Comparison of ENCODE assay signal across 31 cellular contexts in genomic region chr17:66863820-66864219, GRCh38. TPM values are rescaled to one million over a fixed set of nuclear protein-coding genes. Genes with fewer than 3 reads are reported as not detected.
"Had no signal": no experiment of that assay in that cellular context is flagged by ENCODE, and none has a peak within 500 bp of the region (broad histone marks: within the 10 kb centered on the region; RNA-seq: fewer than 3 reads in every experiment).

No MANE protein-coding gene starts in this region.

- H3K4me1 Mint-ChIP-seq: stimulated activated effector memory CD8-positive, alpha-beta T cell treated with anti-CD3 and anti-CD28 coated beads, Interleukin-12 subunit alpha, Interleukin-12 subunit beta, amount 100 ng/mL, for 72 hours; stimulated activated memory B cell treated with anti-CD40 and anti-IgM and Interleukin-4, amounts not matched to agents 10 μg/mL and 1 μg/mL and 100 μg/mL, for 72 hours; stimulated activated naive B cell treated with anti-CD40 and anti-IgM and Interleukin-4, amounts not matched to agents 10 μg/mL and 1 μg/mL and 100 μg/mL, for 72 hours; stimulated activated naive CD8-positive, alpha-beta T cell treated with anti-CD3 and anti-CD28 coated beads, Interleukin-15, amount 100 ng/mL, for 72 hours had no signal

- H3K9me3 Mint-ChIP-seq: stimulated activated effector memory CD8-positive, alpha-beta T cell treated with anti-CD3 and anti-CD28 coated beads, Interleukin-12 subunit alpha, Interleukin-12 subunit beta, amount 100 ng/mL, for 72 hours; type B pancreatic cell had no signal

- H3K27ac Mint-ChIP-seq: stimulated activated effector memory CD8-positive, alpha-beta T cell treated with anti-CD3 and anti-CD28 coated beads, Interleukin-12 subunit alpha, Interleukin-12 subunit beta, amount 100 ng/mL, for 72 hours; stimulated activated memory B cell treated with anti-CD40 and anti-IgM and Interleukin-4, amounts not matched to agents 10 μg/mL and 1 μg/mL and 100 μg/mL, for 72 hours; stimulated activated naive B cell treated with anti-CD40 and anti-IgM and Interleukin-4, amounts not matched to agents 10 μg/mL and 1 μg/mL and 100 μg/mL, for 72 hours; stimulated activated naive CD8-positive, alpha-beta T cell treated with anti-CD3 and anti-CD28 coated beads, Interleukin-15, amount 100 ng/mL, for 72 hours; stimulated activated naive CD8-positive, alpha-beta T cell treated with anti-CD3 and anti-CD28 coated beads, Interleukin-15, Interleukin-2, amounts not matched to agents 100 ng/mL and 50 ng/mL, for 24 hours; type B pancreatic cell had no signal

- H3K4me1 ChIP-seq: stomach, suprapubic skin, testis, thyroid gland, tibial artery, tibial nerve, transverse colon, upper lobe of left lung, upper lobe of right lung, uterus, vagina had no signal

- DNase-seq: stimulated activated CD4-positive, alpha-beta T cell treated with anti-CD3 and anti-CD28 coated beads, Interleukin-2, amount 100 ng/mL, for 48 hours; stimulated activated CD4-positive, alpha-beta T cell treated with anti-CD3 and anti-CD28 coated beads, Interleukin-4, amount 100 ng/mL, for 1 hour; stimulated activated CD4-positive, alpha-beta T cell treated with anti-CD3 and anti-CD28 coated beads, Interleukin-4, amount 100 ng/mL, for 24 hours; stimulated activated CD4-positive, alpha-beta T cell treated with anti-CD3 and anti-CD28 coated beads, Interleukin-4, amount 100 ng/mL, for 4 hours; stimulated activated CD8-positive, alpha-beta memory T cell treated with anti-CD3 and anti-CD28 coated beads, Interleukin-4, amount 100 ng/mL, for 48 hours; stimulated activated naive B cell treated with anti-CD40 and anti-IgM and Interleukin-4, amounts not matched to agents 10 μg/mL and 1 μg/mL and 100 μg/mL, for 72 hours; stimulated activated naive CD4-positive, alpha-beta T cell; stimulated activated naive CD4-positive, alpha-beta T cell treated with Interleukin-2 at 50 U/mL for 16 hours; stimulated activated naive CD8-positive, alpha-beta T cell treated with anti-CD3 and anti-CD28 coated beads, Interleukin-15, amount 100 ng/mL, for 72 hours; stimulated activated naive CD8-positive, alpha-beta T cell treated with anti-CD3 and anti-CD28 coated beads, Interleukin-15, Interleukin-2, amounts not matched to agents 100 U/mL and 50 U/mL, for 24 hours; stomach; substantia nigra; testis; thyroid gland; tibial artery; transverse colon; trophoblast cell; upper lobe of left lung; upper lobe of right lung; uterus had no signal

- H3K9me3 ChIP-seq: suprapubic skin, testis, thoracic aorta, thyroid gland, upper lobe of right lung, uterus, vagina had no signal

- H3K4me3 ChIP-seq: stomach, suprapubic skin, testis, thoracic aorta, thyroid gland, tibial artery, tibial nerve, transverse colon, upper lobe of left lung, upper lobe of right lung, uterus, vagina had no signal

- H3K36me3 Mint-ChIP-seq: stimulated activated effector memory CD8-positive, alpha-beta T cell treated with anti-CD3 and anti-CD28 coated beads, Interleukin-12 subunit alpha, Interleukin-12 subunit beta, amount 100 ng/mL, for 72 hours; stimulated activated memory B cell treated with anti-CD40 and anti-IgM and Interleukin-4, amounts not matched to agents 10 μg/mL and 1 μg/mL and 100 μg/mL, for 72 hours; stimulated activated naive B cell treated with anti-CD40 and anti-IgM and Interleukin-4, amounts not matched to agents 10 μg/mL and 1 μg/mL and 100 μg/mL, for 72 hours; type B pancreatic cell had no signal

- H3K27me3 Mint-ChIP-seq: stimulated activated memory B cell treated with anti-CD40 and anti-IgM and Interleukin-4, amounts not matched to agents 10 μg/mL and 1 μg/mL and 100 μg/mL, for 72 hours had no signal

- H3K27ac ChIP-seq: stomach, suprapubic skin, testis, thoracic aorta, thyroid gland, tibial artery, tibial nerve, transverse colon, upper lobe of left lung, upper lobe of right lung, uterus, vagina had no signal

- ATAC-seq: stimulated activated effector memory CD8-positive, alpha-beta T cell treated with anti-CD3 and anti-CD28 coated beads, Interleukin-12 subunit alpha, Interleukin-12 subunit beta, amount 100 ng/mL, for 72 hours; stimulated activated memory B cell treated with anti-CD40 and anti-IgM and Interleukin-4, amounts not matched to agents 10 μg/mL and 1 μg/mL and 100 μg/mL, for 72 hours; stimulated activated naive B cell treated with anti-CD40 and anti-IgM and Interleukin-4, amounts not matched to agents 10 μg/mL and 1 μg/mL and 100 μg/mL, for 72 hours; stimulated activated naive CD8-positive, alpha-beta T cell treated with anti-CD3 and anti-CD28 coated beads, Interleukin-15, amount 100 ng/mL, for 72 hours; stimulated activated naive CD8-positive, alpha-beta T cell treated with anti-CD3 and anti-CD28 coated beads, Interleukin-15, Interleukin-2, amounts not matched to agents 100 U/mL and 50 U/mL, for 24 hours; upper lobe of right lung had no signal

- H3K36me3 ChIP-seq: stomach, suprapubic skin, thoracic aorta, thyroid gland, tibial artery, tibial nerve, transverse colon, upper lobe of left lung, upper lobe of right lung, uterus, vagina had no signal

- H3K4me3 Mint-ChIP-seq: stimulated activated effector memory CD8-positive, alpha-beta T cell treated with anti-CD3 and anti-CD28 coated beads, Interleukin-12 subunit alpha, Interleukin-12 subunit beta, amount 100 ng/mL, for 72 hours; stimulated activated memory B cell treated with anti-CD40 and anti-IgM and Interleukin-4, amounts not matched to agents 10 μg/mL and 1 μg/mL and 100 μg/mL, for 72 hours; stimulated activated naive B cell treated with anti-CD40 and anti-IgM and Interleukin-4, amounts not matched to agents 10 μg/mL and 1 μg/mL and 100 μg/mL, for 72 hours; stimulated activated naive CD8-positive, alpha-beta T cell treated with anti-CD3 and anti-CD28 coated beads, Interleukin-15, amount 100 ng/mL, for 72 hours; stimulated activated naive CD8-positive, alpha-beta T cell treated with anti-CD3 and anti-CD28 coated beads, Interleukin-15, Interleukin-2, amounts not matched to agents 100 ng/mL and 50 ng/mL, for 24 hours; type B pancreatic cell had no signal

RNA-seq across cellular contexts. Expression of gene CACNG5, which starts 28.9 kb away (rescaled TPM):
- total RNA-seq: stomach, subcutaneous adipose tissue, suprapubic skin, thoracic aorta, thyroid gland, tibial nerve, upper lobe of left lung, upper lobe of right lung, ureter, urinary bladder, vagina had no signal
